Comparison of ENCODE assay signal across 10 cellular contexts in the genomic region with DNA sequence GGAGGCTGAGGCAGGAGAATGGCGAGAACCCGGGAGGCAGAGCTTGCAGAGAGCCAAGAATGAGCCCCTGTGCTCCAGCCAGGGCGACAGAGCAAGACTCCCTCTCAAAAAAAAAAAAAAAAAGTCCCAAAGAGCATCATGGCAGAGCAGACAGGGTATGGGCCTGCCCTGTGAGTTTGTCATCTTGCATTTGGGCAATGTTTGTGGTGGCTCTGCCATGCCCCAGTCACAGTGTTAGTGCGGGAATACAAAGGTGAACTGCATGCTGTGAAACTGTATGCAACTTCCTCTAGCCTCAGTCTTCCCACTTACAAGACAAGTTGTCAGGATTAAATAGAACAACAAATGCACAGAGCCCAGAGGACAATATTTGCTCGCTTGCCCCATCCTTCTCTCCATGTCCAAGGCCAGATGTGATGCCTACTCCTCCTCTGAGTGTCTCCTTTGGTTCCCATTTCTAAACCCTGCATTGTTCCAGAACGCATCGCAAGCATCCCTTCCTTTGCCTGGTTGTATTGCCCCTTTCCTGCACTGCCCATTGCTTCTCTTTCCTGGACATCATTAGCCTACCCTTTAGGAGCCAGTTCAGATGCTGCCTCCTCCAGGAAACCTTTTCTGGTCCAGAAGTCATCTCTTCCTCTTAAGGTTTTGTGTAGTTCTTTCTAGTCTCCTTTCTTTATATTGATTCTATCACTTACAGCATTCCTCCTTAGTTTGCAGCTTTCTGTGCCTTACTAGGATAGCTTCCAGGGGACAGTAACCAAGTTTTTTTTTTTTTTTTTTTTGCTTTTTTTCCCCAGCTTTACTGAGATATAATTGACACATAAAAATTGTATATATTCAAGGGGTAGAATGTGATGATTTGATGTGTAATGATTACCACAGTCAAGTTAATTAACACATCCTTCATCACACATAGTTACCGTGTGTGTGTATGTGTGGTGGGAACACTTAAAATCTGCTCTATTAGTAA.
A peak's percentile ranks its signal among the peaks of the same experiment; 100 is the strongest.
DNase-seq lines count a peak whose midpoint lies in the region; ATAC-seq and TF ChIP-seq lines count a peak whose summit lies in the region.
"Had no signal": no experiment of that assay in that cellular context is flagged by ENCODE, and none has a peak within 500 bp of the region (broad histone marks: within the 10 kb centered on the region; RNA-seq: fewer than 3 reads in every experiment).

No MANE protein-coding gene starts in this region.

- H3K4me2 ChIP-seq in OCI-LY3 (ENCODE audit: low read length), result peak overlapping the region; percentile 87

- peaks cover 99% of the 10 kb centered on the region for H3K4me1 Mint-ChIP-seq in activated T-cell treated with anti-CD3 and anti-CD28 coated beads, Interleukin-2, amount 50 U/mL, for 4 hours (ENCODE audit: low read depth)
- H3K4me1 Mint-ChIP-seq in osteocyte (ENCODE audit: unreplicated experiment) (peaks cover 65% of the 10 kb centered on the region), type B pancreatic cell (ENCODE audit: unreplicated experiment) (peaks cover 38% of the 10 kb centered on the region)

- H3K4me3 ChIP-seq in OCI-LY3 (ENCODE audit: low read length), result peak overlapping the region; percentile 55
- no peak overlapping the region for H3K4me3 ChIP-seq in colonic mucosa
- H3K4me3 ChIP-seq in thymus (ENCODE audit: low read length), result peak overlapping the region; percentile 37

- peaks cover 34% of the 10 kb centered on the region for H3K36me3 Mint-ChIP-seq in activated T-cell treated with anti-CD3 and anti-CD28 coated beads, Interleukin-2, amount 50 U/mL, for 4 hours (ENCODE audit: insufficient read depth)
- H3K36me3 Mint-ChIP-seq in osteocyte (ENCODE audit: unreplicated experiment) (no peaks in the 10 kb centered on the region), type B pancreatic cell (no peaks in the 10 kb centered on the region)

- H3K27me3 ChIP-seq in OCI-LY3 (ENCODE audit: low read depth, low read length), result no peaks in the 10 kb centered on the region
- H3K27me3 ChIP-seq in colonic mucosa, result no peaks in the 10 kb centered on the region
- H3K27me3 ChIP-seq in thymus (ENCODE audit: control insufficient read depth, insufficient read depth), result no peaks in the 10 kb centered on the region

- peaks cover 4% of the 10 kb centered on the region for H3K9me3 Mint-ChIP-seq in activated T-cell treated with anti-CD3 and anti-CD28 coated beads, Interleukin-2, amount 50 U/mL, for 4 hours
- no peaks in the 10 kb centered on the region for H3K9me3 Mint-ChIP-seq in osteocyte (ENCODE audit: unreplicated experiment)
- H3K9me3 Mint-ChIP-seq in type B pancreatic cell, result peaks cover 5% of the 10 kb centered on the region

- TF ChIP-seq CTCF in OCI-LY3 (IDR thresholded peaks at IDR 0.05; ENCODE audit: low read depth, low read length), result no peak
- no peak for TF ChIP-seq CTCF in colonic mucosa (IDR thresholded peaks at IDR 0.05)
- no peak for TF ChIP-seq CTCF in osteocyte (IDR thresholded peaks at IDR 0.05)
- no peak for TF ChIP-seq CTCF in type B pancreatic cell (conservative IDR thresholded peaks at IDR 0.05)

- intact Hi-C loops in colonic mucosa (cut with DNase I), result no loop called here

- H3K4me1 ChIP-seq in OCI-LY3 (ENCODE audit: low read length) (peaks cover 72% of the 10 kb centered on the region), colonic mucosa (peaks cover 8% of the 10 kb centered on the region), thymus (ENCODE audit: control insufficient read depth, insufficient read depth, low read length) (peaks cover 60% of the 10 kb centered on the region)

- H3K79me2 ChIP-seq in OCI-LY3 (ENCODE audit: low read length), result peaks cover 58% of the 10 kb centered on the region

- H3K27ac Mint-ChIP-seq in osteocyte (ENCODE audit: unreplicated experiment) (no peak overlapping the region), type B pancreatic cell (no peak overlapping the region)

- 81% methylated on average over 8 of the region's 8 CpGs for WGBS in thymus

- no peak for DNase-seq in activated T-cell treated with anti-CD3 and anti-CD28 coated beads, Interleukin-2, amount 50 U/mL, for 4 hours
- DNase-seq in activated T-cell treated with anti-CD3 and anti-CD28 coated beads for 4 hours, result no peak
- no peak for DNase-seq in colonic mucosa
- DNase-seq in germinal center (ENCODE audit: low spot score), result no peak
- no peak for DNase-seq in osteocyte (ENCODE audit: extremely low spot score, unreplicated experiment)
- DNase-seq in type B pancreatic cell (ENCODE audit: extremely low spot score, unreplicated experiment), result no peak
- DNase-seq: head of caudate nucleus, SW 1271 had no signal

- peak overlapping the region; percentile 77 for H3K4me3 Mint-ChIP-seq in activated T-cell treated with anti-CD3 and anti-CD28 coated beads, Interleukin-2, amount 50 U/mL, for 4 hours
- H3K4me3 Mint-ChIP-seq in osteocyte (ENCODE audit: unreplicated experiment), result no peak overlapping the region
- no peak overlapping the region for H3K4me3 Mint-ChIP-seq in type B pancreatic cell

- H2AFZ ChIP-seq in OCI-LY3 (ENCODE audit: low read depth, low read length), result no peak overlapping the region

- H3K9me3 ChIP-seq in OCI-LY3 (ENCODE audit: insufficient read depth, low read length) (no peaks in the 10 kb centered on the region), colonic mucosa (no peaks in the 10 kb centered on the region), thymus (ENCODE audit: control insufficient read depth) (no peaks in the 10 kb centered on the region)

- H4K20me1 ChIP-seq in OCI-LY3 (ENCODE audit: insufficient read depth, low read length), result peaks cover 10% of the 10 kb centered on the region; the same call in 1 of the 2 replicates

- no peak for ATAC-seq in activated T-cell treated with anti-CD3 and anti-CD28 coated beads, Interleukin-2, amount 50 U/mL, for 4 hours

- H3K36me3 ChIP-seq in OCI-LY3 (replicated peaks; ENCODE audit: low read depth, low read length) (peaks cover 2% of the 10 kb centered on the region), colonic mucosa (no peaks in the 10 kb centered on the region), thymus (ENCODE audit: control insufficient read depth, insufficient read depth) (peaks cover 5% of the 10 kb centered on the region)

- H3K27ac ChIP-seq in OCI-LY3 (ENCODE audit: low read length) (peak overlapping the region; percentile 67), colonic mucosa (peak overlapping the region; percentile 27), thymus (ENCODE audit: low read depth) (peak overlapping the region; percentile 85)

- no peak overlapping the region for H3K9ac ChIP-seq in OCI-LY3 (ENCODE audit: low read length)
- no peak overlapping the region for H3K9ac ChIP-seq in colonic mucosa (ENCODE audit: low read depth in 2 of 2, low read length in 2 of 2)

- H3K27me3 Mint-ChIP-seq in activated T-cell treated with anti-CD3 and anti-CD28 coated beads, Interleukin-2, amount 50 U/mL, for 4 hours (ENCODE audit: low read depth), result no peaks in the 10 kb centered on the region
- H3K27me3 Mint-ChIP-seq in osteocyte (ENCODE audit: unreplicated experiment) (no peaks in the 10 kb centered on the region), type B pancreatic cell (no peaks in the 10 kb centered on the region)

Comparison
In these comparisons a context has a peak if more than half of its experiments do, and no peak if none do; other contexts are left out.
1. H3K27ac ChIP-seq: peak in every context shown above with its lines; median percentile 85 in thymus; 67 in OCI-LY3; 27 in colonic mucosa.